ENCODE assay signal across 8 cellular contexts in genomic region chr7:75737856-75738603, GRCh38. TPM values are rescaled to one million over a fixed set of nuclear protein-coding genes. Genes with fewer than 3 reads are reported as not detected.
DNase-seq lines count a peak whose midpoint lies in the region; ATAC-seq, FAIRE-seq and TF ChIP-seq lines count a peak whose summit lies in the region.

No MANE protein-coding gene starts in this region.

- H3K4me1 ChIP-seq in cardiac muscle cell (ENCODE audit: low read depth) (peaks cover 7% of the 10 kb centered on the region), right cardiac atrium (ENCODE audit: control insufficient read depth, insufficient read depth, low read length) (no peaks in the 10 kb centered on the region), skeletal muscle tissue (ENCODE audit: control insufficient read depth in 3 of 3, insufficient read depth in 3 of 3, low read length in 3 of 3) (peaks cover 10 to 14% (median 14%) of the 10 kb centered on the region in 3 donors)

- DNase-seq in cardiac muscle cell (ENCODE audit: low read depth in 1 of 2, low spot score in 1 of 2) (peak; percentile 28 to 38), Right ventricle myocardium superior (no peak), right cardiac atrium (peak in 1 of 3 donors; percentile 46), iPS-NIHi11 (ENCODE audit: low spot score) (no peak), HTR-8/SVneo (ENCODE audit: insufficient read length, low spot score) (no peak)

- intact Hi-C loops in Right ventricle myocardium superior (cut with DNase I), result no loop called here
- intact Hi-C loops in right cardiac atrium (cut with DNase I), result no loop called here

- H3K4me3 ChIP-seq in cardiac muscle cell (peak overlapping the region; percentile 98), WI38 (ENCODE audit: low read depth, low read length) (peak overlapping the region; percentile 95), right cardiac atrium (ENCODE audit: low read length) (peak overlapping the region; percentile 86), skeletal muscle tissue (ENCODE audit: low read length in 3 of 3) (peak overlapping the region; percentile 84 to 95 (median 89))

- H3K9me3 ChIP-seq in cardiac muscle cell (ENCODE audit: low read depth), result no peaks in the 10 kb centered on the region
- H3K9me3 ChIP-seq in right cardiac atrium (ENCODE audit: control insufficient read depth, low read length), result no peaks in the 10 kb centered on the region
- H3K9me3 ChIP-seq in skeletal muscle tissue (ENCODE audit: control insufficient read depth in 3 of 3, low read length in 3 of 3), result no peaks in the 10 kb centered on the region

- H3K36me3 ChIP-seq in cardiac muscle cell (no peaks in the 10 kb centered on the region), skeletal muscle tissue (ENCODE audit: control insufficient read depth in 3 of 3, insufficient read depth in 3 of 3, low read length in 3 of 3) (no peaks in the 10 kb centered on the region)

- H3K27ac ChIP-seq in cardiac muscle cell (no peak overlapping the region), right cardiac atrium (ENCODE audit: low read length) (peak overlapping the region; percentile 66), skeletal muscle tissue (ENCODE audit: low read depth, low read length) (peak overlapping the region; percentile 73)

- 5% methylated on average over 18 of the region's 18 CpGs for WGBS in right cardiac atrium

- no peak for TF ChIP-seq CTCF in cardiac muscle cell (IDR thresholded peaks at IDR 0.05; ENCODE audit: low read depth, low read length)
- no peak for TF ChIP-seq CTCF in WI38 (IDR thresholded peaks at IDR 0.05; ENCODE audit: low read depth, low read length)

- H3K9ac ChIP-seq in skeletal muscle tissue (ENCODE audit: low read depth in 1 of 3, low read length in 3 of 3), result peak overlapping the region; percentile 87 to 94 (median 89)

- ATAC-seq in Right ventricle myocardium superior (ENCODE audit: poor library complexity), result no peak
- no peak for ATAC-seq in right cardiac atrium
- no peak for ATAC-seq in GM19467 (IDR thresholded peaks at IDR 0.05; ENCODE audit: unreplicated experiment)

- H3K27me3 ChIP-seq in cardiac muscle cell (no peaks in the 10 kb centered on the region), right cardiac atrium (ENCODE audit: control insufficient read depth, insufficient read depth) (no peaks in the 10 kb centered on the region), skeletal muscle tissue (ENCODE audit: control insufficient read depth in 3 of 3, insufficient read depth in 3 of 3, low read length in 3 of 3) (no peaks in the 10 kb centered on the region)

- no peak for FAIRE-seq in HTR-8/SVneo (lab: Jason Lieb, UNC)

RNA-seq across cellular contexts. Expression of gene HIP1, which starts 0.7 kb away (rescaled TPM):
- 32.3 and 34.6 TPM in 2 replicates for total RNA-seq in cardiac muscle cell
- 19.2 and 21.2 TPM in 2 replicates for polyA plus RNA-seq in cardiac muscle cell
- total RNA-seq in Right ventricle myocardium superior, result 15.6 TPM
- total RNA-seq in right cardiac atrium, result 10 to 100 TPM in 3 of 4 donors, 1 to 10 TPM in 1; 8.8 to 15.0 (median 13.0) TPM
- polyA plus RNA-seq in right cardiac atrium, result 5.6 TPM
- total RNA-seq in skeletal muscle tissue, result 12.5 TPM

RNA-seq across cellular contexts. Expression of gene CCL26, which starts 34.0 kb away (rescaled TPM):
- not detected in 2 replicates for total RNA-seq in cardiac muscle cell
- polyA plus RNA-seq in cardiac muscle cell, result not detected in 2 replicates
- total RNA-seq in Right ventricle myocardium superior, result not detected
- 10 to 100 TPM in 1 of 4 donors, 1 to 10 TPM in 3; 1.0 to 25.2 (median 1.4) TPM for total RNA-seq in right cardiac atrium
- 0.59 TPM for polyA plus RNA-seq in right cardiac atrium
- total RNA-seq in skeletal muscle tissue, result not detected

Comparison
In these comparisons a context has a peak if more than half of its experiments do, and no peak if none do; other contexts are left out.
1. DNase-seq: peak in cardiac muscle cell (2 of 2); none in Right ventricle myocardium superior (single experiment), iPS-NIHi11 (single experiment) and HTR-8/SVneo (single experiment).
2. Peak in every context shown above with its lines, with median percentiles within 50 percentile points of each other: H3K4me3 ChIP-seq.